10 cellular contexts compared by ENCODE assay signal in genomic region chr10:11255796-11256444, GRCh38.
DNase-seq lines count a peak whose midpoint lies in the region; ATAC-seq and TF ChIP-seq lines count a peak whose summit lies in the region.
"Had no signal": no experiment of that assay in that cellular context is flagged by ENCODE, and none has a peak within 500 bp of the region (broad histone marks: within the 10 kb centered on the region; RNA-seq: fewer than 3 reads in every experiment).

No MANE protein-coding gene starts in this region.

- WGBS in right lobe of liver (ENCODE audit: insufficient coverage, low coverage, low lambda C conversion rate, missing lambda C conversion rate): 42% methylated on average over 7 of the region's 7 CpGs

- H3K36me3 Mint-ChIP-seq in neural crest cell (ENCODE audit: low read depth): peaks cover 20% of the 10 kb centered on the region

- CTCF ChIA-PET in OCI-LY7 (lab: Charles Lee; ENCODE audit: unreplicated experiment): no interaction called here

- H3K4me1 ChIP-seq in OCI-LY7 (ENCODE audit: insufficient read depth, low read length, poor library complexity, severe bottlenecking) (peaks cover 43% of the 10 kb centered on the region), right lobe of liver (no peaks in the 10 kb centered on the region)

- H3K9me3 ChIP-seq in OCI-LY7 (ENCODE audit: low read length) (no peaks in the 10 kb centered on the region), right lobe of liver (no peaks in the 10 kb centered on the region)

- H3K79me2 ChIP-seq in OCI-LY7 (ENCODE audit: insufficient read depth, low read depth, low read length): no peaks in the 10 kb centered on the region

- H3K9me2 ChIP-seq in OCI-LY7 (ENCODE audit: insufficient read depth, low read length): no peaks in the 10 kb centered on the region

- intact Hi-C loops in OCI-LY7 (cut with micrococcal nuclease; ENCODE audit: unreplicated experiment): no loop called here
- intact Hi-C loops in right lobe of liver (cut with DNase I): no loop called here

- H3K4me3 Mint-ChIP-seq in neural crest cell: no peak overlapping the region

- peak overlapping the region; percentile 41; the same call in 1 of the 2 replicates for H3K4me2 ChIP-seq in OCI-LY7 (ENCODE audit: low read length)
- H3K4me2 ChIP-seq: smooth muscle cell had no signal

- H3K36me3 ChIP-seq in OCI-LY7 (ENCODE audit: insufficient read depth, low read length): no peaks in the 10 kb centered on the region
- H3K36me3 ChIP-seq in right lobe of liver: no peaks in the 10 kb centered on the region

- H3K9me3 Mint-ChIP-seq in neural crest cell: no peaks in the 10 kb centered on the region

- no peak overlapping the region for H2AFZ ChIP-seq in OCI-LY7 (ENCODE audit: low read length)

- H3K4me1 Mint-ChIP-seq in neural crest cell: peaks cover 16% of the 10 kb centered on the region

- no peaks in the 10 kb centered on the region for H3K27me3 Mint-ChIP-seq in neural crest cell (ENCODE audit: low read depth)

- POLR2A ChIA-PET in OCI-LY7 (lab: Charles Lee): interaction anchor here (0.6 to 1.9 kb wide), 4 partner anchors 11 to 499 kb away, joined by 3 to 11 read pairs (median 4); no protein-coding TSS in a partner anchor

- H3K27ac ChIP-seq in OCI-LY7 (ENCODE audit: low read depth, low read length, poor library complexity, severe bottlenecking) (no peak overlapping the region), right lobe of liver (no peak overlapping the region)

- peak; percentile 1 for DNase-seq in NCI-H2029 (lab: John Stamatoyannopoulos, UW)
- no peak for DNase-seq in NCI-H2029 treated with DMSO at 0.1 percent for 48 hours (lab: John Stamatoyannopoulos, UW)
- DNase-seq in OCI-LY7 (ENCODE audit: low spot score): peak; percentile 69
- no peak for DNase-seq in neural crest cell (ENCODE audit: low read depth, low spot score)
- DNase-seq in right lobe of liver: no peak
- no peak for DNase-seq in putamen (ENCODE audit: low spot score)
- no peak for DNase-seq in T1000 (lab: John Stamatoyannopoulos, UW)

- no peaks in the 10 kb centered on the region for H4K20me1 ChIP-seq in OCI-LY7 (ENCODE audit: insufficient read depth, low read length)

- TF ChIP-seq CTCF in OCI-LY7 (conservative IDR thresholded peaks at IDR 0.05; ENCODE audit: low read length) (no peak), neural crest cell (conservative IDR thresholded peaks at IDR 0.05) (no peak), right lobe of liver (IDR thresholded peaks at IDR 0.05) (no peak)

- ATAC-seq in HG02884 (IDR thresholded peaks at IDR 0.05; ENCODE audit: unreplicated experiment) (peak; percentile 56), right lobe of liver (no peak)

- H3K4me3 ChIP-seq in OCI-LY7 (ENCODE audit: low read depth, low read length, poor library complexity, severe bottlenecking) (no peak overlapping the region), right lobe of liver (no peak overlapping the region)
- H3K4me3 ChIP-seq: lung, smooth muscle cell had no signal

- no peaks in the 10 kb centered on the region for H3K27me3 ChIP-seq in right lobe of liver

- no TSS peak for BruUV-seq in OCI-LY7 (replicated peaks; lab: Mats Ljungman, UMichigan)

- peak overlapping the region; percentile 62 for H3K27ac Mint-ChIP-seq in neural crest cell (ENCODE audit: unreplicated experiment)

- no peak for TF ChIP-seq POLR2A in right lobe of liver (IDR thresholded peaks at IDR 0.05)

Comparison
In these comparisons a context has a peak if more than half of its experiments do, and no peak if none do; other contexts are left out.
1. DNase-seq: peak in NCI-H2029 (single experiment) and OCI-LY7 (single experiment); none in NCI-H2029 treated with DMSO at 0.1 percent for 48 hours (single experiment), neural crest cell (single experiment), right lobe of liver (0 of 3), putamen (single experiment) and T1000 (single experiment).